In the genomic region with DNA sequence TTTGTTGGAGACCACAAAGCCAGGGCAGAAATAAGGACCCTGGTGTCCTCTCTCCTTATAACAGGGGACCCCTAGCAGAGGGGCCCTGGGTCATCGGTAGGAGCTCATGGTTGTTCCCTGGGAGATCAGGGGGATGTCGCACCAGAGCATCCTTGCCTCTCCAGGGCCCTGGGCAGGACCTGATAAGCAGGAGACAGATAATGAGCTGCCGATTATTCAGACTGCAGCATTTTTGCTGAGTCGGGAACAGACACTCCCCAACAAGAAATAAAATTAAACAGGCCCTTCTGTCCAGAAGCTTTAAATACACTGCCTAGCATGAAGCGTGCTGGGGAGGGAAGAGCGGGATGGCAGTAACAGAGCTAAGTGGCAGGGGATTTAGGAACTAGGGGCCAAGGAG, we compare ENCODE assay signal across 19 cellular contexts. TPM values are rescaled to one million over a fixed set of nuclear protein-coding genes. Genes with fewer than 3 reads are reported as not detected.
"Had no signal": no experiment of that assay in that cellular context is flagged by ENCODE, and none has a peak within 500 bp of the region (broad histone marks: within the 10 kb centered on the region; RNA-seq: fewer than 3 reads in every experiment).

No MANE protein-coding gene starts in this region.

- H3K4me3 ChIP-seq: left lung, mucosa of descending colon, suprapubic skin, upper lobe of left lung had no signal

- H3K36me3 Mint-ChIP-seq: memory B cell; naive thymus-derived CD8-positive, alpha-beta T cell had no signal

- H3K4me3 Mint-ChIP-seq: activated naive CD4-positive, alpha-beta T cell treated with anti-CD3 and anti-CD28 coated beads for 36 hours; memory B cell; naive thymus-derived CD8-positive, alpha-beta T cell; T-helper 17 cell had no signal

- H3K27me3 Mint-ChIP-seq: memory B cell; naive thymus-derived CD8-positive, alpha-beta T cell; progenitor cell of endocrine pancreas; T-helper 17 cell had no signal

- H3K36me3 ChIP-seq: suprapubic skin, upper lobe of left lung had no signal

- H3K4me1 ChIP-seq: left lung, suprapubic skin, upper lobe of left lung had no signal

- H3K27ac ChIP-seq: left lung, suprapubic skin, upper lobe of left lung, WERI-Rb-1 had no signal

- H3K9me3 Mint-ChIP-seq: activated naive CD4-positive, alpha-beta T cell treated with anti-CD3 and anti-CD28 coated beads for 36 hours; memory B cell; naive thymus-derived CD8-positive, alpha-beta T cell had no signal

- H3K27ac Mint-ChIP-seq: activated naive CD4-positive, alpha-beta T cell treated with anti-CD3 and anti-CD28 coated beads for 36 hours; memory B cell; naive thymus-derived CD8-positive, alpha-beta T cell; progenitor cell of endocrine pancreas; T-helper 17 cell had no signal

- DNase-seq: activated CD4-positive, alpha-beta T cell treated with anti-CD3 and anti-CD28 coated beads, Interleukin-2, amount 50 U/mL, for 1 hour; activated naive CD4-positive, alpha-beta T cell treated with anti-CD3 and anti-CD28 coated beads for 36 hours; activated T-cell treated with anti-CD3 and anti-CD28 coated beads for 4 hours; right cardiac atrium; small intestine; stimulated activated CD4-positive, alpha-beta T cell treated with anti-CD3 and anti-CD28 coated beads, Interleukin-4, amount 100 ng/mL, for 4 hours; stimulated activated CD8-positive, alpha-beta memory T cell treated with anti-CD3 and anti-CD28 coated beads, Interleukin-4, amount 100 ng/mL, for 48 hours; stimulated activated naive CD4-positive, alpha-beta T cell treated with Interleukin-2 at 50 U/mL for 16 hours; T-helper 17 cell; upper lobe of left lung; WERI-Rb-1 had no signal

- H3K4me1 Mint-ChIP-seq: memory B cell; naive thymus-derived CD8-positive, alpha-beta T cell; T-helper 17 cell had no signal

- H3K9me3 ChIP-seq: left lung, mucosa of descending colon, suprapubic skin, upper lobe of left lung had no signal

- H3K27me3 ChIP-seq: left lung, suprapubic skin, upper lobe of left lung had no signal

- ATAC-seq: esophagus mucosa; left lung; mucosa of descending colon; naive thymus-derived CD8-positive, alpha-beta T cell; right cardiac atrium; T-helper 17 cell had no signal

RNA-seq across cellular contexts. Expression of a gene that starts 15.4 kb away (rescaled TPM):
- total RNA-seq: activated CD8-positive, alpha-beta memory T cell treated with anti-CD3 and anti-CD28 coated beads for 36 hours; activated naive CD4-positive, alpha-beta T cell treated with anti-CD3 and anti-CD28 coated beads for 36 hours; esophagus mucosa; naive thymus-derived CD8-positive, alpha-beta T cell; progenitor cell of endocrine pancreas; upper lobe of left lung had no signal

RNA-seq across cellular contexts. Expression of a gene that starts 16.9 kb away (rescaled TPM):
- total RNA-seq: naive thymus-derived CD8-positive, alpha-beta T cell had no signal

RNA-seq across cellular contexts. Expression of a gene that starts 37.4 kb away (rescaled TPM):
- total RNA-seq: naive thymus-derived CD8-positive, alpha-beta T cell; suprapubic skin; T-helper 17 cell had no signal
